25 cellular contexts compared by ENCODE assay signal in the genomic region with DNA sequence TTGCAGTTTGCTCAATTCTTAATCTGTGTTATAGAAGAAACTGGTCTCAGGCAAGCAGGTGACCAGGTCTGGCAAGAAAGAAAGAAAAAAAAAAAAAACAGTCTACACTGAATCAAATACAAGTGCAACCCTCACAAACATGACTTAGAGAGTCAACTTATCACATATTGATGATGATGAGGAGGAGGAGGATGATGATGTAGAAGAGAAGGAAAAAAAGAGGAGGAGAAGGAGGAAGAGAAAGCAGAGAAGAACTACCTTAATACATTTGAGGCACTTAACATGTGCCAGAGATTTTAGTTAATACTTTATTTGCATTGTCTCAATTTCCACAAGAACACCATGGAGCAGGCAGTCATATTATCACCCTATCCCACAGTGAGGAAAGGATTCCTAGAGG.
"Had no signal": no experiment of that assay in that cellular context is flagged by ENCODE, and none has a peak within 500 bp of the region (broad histone marks: within the 10 kb centered on the region; RNA-seq: fewer than 3 reads in every experiment).

No MANE protein-coding gene starts in this region.

- H3K4me3 Mint-ChIP-seq: natural killer cell; stimulated activated naive B cell treated with anti-CD40 and anti-IgM and Interleukin-4, amounts not matched to agents 10 μg/mL and 1 μg/mL and 100 μg/mL, for 72 hours had no signal

- H3K4me1 Mint-ChIP-seq: natural killer cell; stimulated activated naive B cell treated with anti-CD40 and anti-IgM and Interleukin-4, amounts not matched to agents 10 μg/mL and 1 μg/mL and 100 μg/mL, for 72 hours had no signal

- H3K27ac ChIP-seq: heart right ventricle, left ventricle myocardium inferior, ovary, right atrium auricular region, right lobe of liver, stomach, testis, thyroid gland, transverse colon, upper lobe of left lung, vagina had no signal

- ATAC-seq: heart right ventricle; natural killer cell; right lobe of liver; stimulated activated naive B cell treated with anti-CD40 and anti-IgM and Interleukin-4, amounts not matched to agents 10 μg/mL and 1 μg/mL and 100 μg/mL, for 72 hours; stimulated activated naive CD8-positive, alpha-beta T cell treated with anti-CD3 and anti-CD28 coated beads, Interleukin-15, Interleukin-2, amounts not matched to agents 100 U/mL and 50 U/mL, for 24 hours had no signal

- H3K9me3 Mint-ChIP-seq: natural killer cell had no signal

- H3K9me3 ChIP-seq: heart right ventricle, left ventricle myocardium inferior, ovary, right atrium auricular region, right lobe of liver, stomach, testis, thyroid gland, transverse colon, upper lobe of left lung, vagina had no signal

- H3K36me3 Mint-ChIP-seq: natural killer cell; stimulated activated naive B cell treated with anti-CD40 and anti-IgM and Interleukin-4, amounts not matched to agents 10 μg/mL and 1 μg/mL and 100 μg/mL, for 72 hours had no signal

- H3K27ac Mint-ChIP-seq: natural killer cell; progenitor cell of endocrine pancreas; stimulated activated naive B cell treated with anti-CD40 and anti-IgM and Interleukin-4, amounts not matched to agents 10 μg/mL and 1 μg/mL and 100 μg/mL, for 72 hours had no signal

- H3K4me1 ChIP-seq: right atrium auricular region, right lobe of liver, testis had no signal

- H3K36me3 ChIP-seq: ovary, right atrium auricular region, right lobe of liver, stomach, thyroid gland, transverse colon, vagina had no signal

- H3K4me3 ChIP-seq: heart right ventricle, hepatocyte, left ventricle myocardium inferior, lung, ovary, right atrium auricular region, right lobe of liver, stomach, testis, thyroid gland, transverse colon, upper lobe of left lung, vagina had no signal

- DNase-seq: heart right ventricle; islet precursor cell; left ventricle myocardium inferior; mesendoderm; midbrain; natural killer cell; occipital lobe; ovary; right lobe of liver; stimulated activated CD4-positive, alpha-beta T cell treated with anti-CD3 and anti-CD28 coated beads, Interleukin-12 subunit alpha, Interleukin-12 subunit beta, amount 100 ng/mL, for 4 hours; stimulated activated CD4-positive, alpha-beta T cell treated with anti-CD3 and anti-CD28 coated beads, Interleukin-15, amount 100 ng/mL, for 24 hours; stimulated activated CD4-positive, alpha-beta T cell treated with anti-CD3 and anti-CD28 coated beads, Interleukin-2, amount 100 ng/mL, for 24 hours; stimulated activated CD4-positive, alpha-beta T cell treated with anti-CD3 and anti-CD28 coated beads, Interleukin-4, amount 100 ng/mL, for 1 hour; stimulated activated naive B cell treated with anti-CD40 and anti-IgM and Interleukin-4, amounts not matched to agents 10 μg/mL and 1 μg/mL and 100 μg/mL, for 72 hours; stimulated activated naive CD8-positive, alpha-beta T cell treated with anti-CD3 and anti-CD28 coated beads, Interleukin-15, Interleukin-2, amounts not matched to agents 100 U/mL and 50 U/mL, for 24 hours; stomach; testis; thyroid gland; transverse colon; upper lobe of left lung had no signal
